Comparison of ENCODE assay signal across 26 cellular contexts in genomic region chr9:133487331-133487725, GRCh38. TPM values are rescaled to one million over a fixed set of nuclear protein-coding genes. Genes with fewer than 3 reads are reported as not detected.
"Had no signal": no experiment of that assay in that cellular context is flagged by ENCODE, and none has a peak within 500 bp of the region (broad histone marks: within the 10 kb centered on the region; RNA-seq: fewer than 3 reads in every experiment).

No MANE protein-coding gene starts in this region.

- H3K4me3 ChIP-seq: SK-N-MC had no signal

- H3K9me3 Mint-ChIP-seq: activated naive CD4-positive, alpha-beta T cell treated with anti-CD3 and anti-CD28 coated beads, Interleukin-2, amount 10 ng/mL, durations not matched to agents 7 days and 5 days; activated naive CD8-positive, alpha-beta T cell treated with anti-CD3 and anti-CD28 coated beads for 36 hours; activated T-cell treated with anti-CD3 and anti-CD28 coated beads, Interleukin-2, amount 50 U/mL, for 24 hours had no signal

- DNase-seq: activated CD4-positive, alpha-beta T cell treated with anti-CD3 and anti-CD28 coated beads for 4 hours; activated CD4-positive, alpha-beta T cell treated with anti-CD3 and anti-CD28 coated beads, Interleukin-2, amount 50 U/mL, for 4 hours; activated CD4-positive, CD25-positive, alpha-beta regulatory T cell; activated CD8-positive, alpha-beta memory T cell treated with anti-CD3 and anti-CD28 coated beads, Interleukin-2, amount 10 ng/mL, durations not matched to agents 7 days and 5 days; activated gamma-delta T cell treated with Interleukin-2 at 50 U/mL for 16 hours; activated naive CD4-positive, alpha-beta T cell treated with anti-CD3 and anti-CD28 coated beads, Interleukin-2, amount 10 ng/mL, durations not matched to agents 7 days and 5 days; activated naive CD8-positive, alpha-beta T cell treated with anti-CD3 and anti-CD28 coated beads for 36 hours; activated T-cell treated with anti-CD3 and anti-CD28 coated beads, Interleukin-2, amount 50 U/mL, for 24 hours; KG1; NCI-H1092; NCI-H1417; NCI-H1930; NCI-H2171; NCI-H226; NCI-H526 treated with DMSO at 0.1 percent for 48 hours; NCI-H82; T-helper 1 cell had no signal

- H3K27ac Mint-ChIP-seq: activated CD8-positive, alpha-beta memory T cell treated with anti-CD3 and anti-CD28 coated beads, Interleukin-2, amount 10 ng/mL, durations not matched to agents 7 days and 5 days; activated naive CD4-positive, alpha-beta T cell treated with anti-CD3 and anti-CD28 coated beads, Interleukin-2, amount 10 ng/mL, durations not matched to agents 7 days and 5 days; activated naive CD8-positive, alpha-beta T cell treated with anti-CD3 and anti-CD28 coated beads for 36 hours; activated T-cell treated with anti-CD3 and anti-CD28 coated beads, Interleukin-2, amount 50 U/mL, for 24 hours had no signal

- H3K36me3 Mint-ChIP-seq: activated CD8-positive, alpha-beta memory T cell treated with anti-CD3 and anti-CD28 coated beads, Interleukin-2, amount 10 ng/mL, durations not matched to agents 7 days and 5 days; activated naive CD4-positive, alpha-beta T cell treated with anti-CD3 and anti-CD28 coated beads, Interleukin-2, amount 10 ng/mL, durations not matched to agents 7 days and 5 days; activated naive CD8-positive, alpha-beta T cell treated with anti-CD3 and anti-CD28 coated beads for 36 hours had no signal

- ATAC-seq: activated CD8-positive, alpha-beta memory T cell treated with anti-CD3 and anti-CD28 coated beads, Interleukin-2, amount 10 ng/mL, durations not matched to agents 7 days and 5 days had no signal

- H3K27me3 Mint-ChIP-seq: activated naive CD8-positive, alpha-beta T cell treated with anti-CD3 and anti-CD28 coated beads for 36 hours had no signal

- H3K27ac ChIP-seq: SK-N-MC had no signal

- H3K4me3 Mint-ChIP-seq: activated CD8-positive, alpha-beta memory T cell treated with anti-CD3 and anti-CD28 coated beads, Interleukin-2, amount 10 ng/mL, durations not matched to agents 7 days and 5 days; activated naive CD4-positive, alpha-beta T cell treated with anti-CD3 and anti-CD28 coated beads, Interleukin-2, amount 10 ng/mL, durations not matched to agents 7 days and 5 days; activated naive CD8-positive, alpha-beta T cell treated with anti-CD3 and anti-CD28 coated beads for 36 hours; activated T-cell treated with anti-CD3 and anti-CD28 coated beads, Interleukin-2, amount 50 U/mL, for 24 hours had no signal

RNA-seq across cellular contexts. Expression of gene MYMK, which starts 37.4 kb away (rescaled TPM):
- total RNA-seq: activated CD8-positive, alpha-beta memory T cell treated with anti-CD3 and anti-CD28 coated beads, Interleukin-2, amount 10 ng/mL, durations not matched to agents 7 days and 5 days; activated naive CD8-positive, alpha-beta T cell treated with anti-CD3 and anti-CD28 coated beads for 36 hours; cardiac septum; M059J; NCI-H460; OCI-LY7; RPMI7951; T-helper 2 cell treated with Interferon-gamma antibody and Interleukin-4, amounts not matched to agents 100 ng/mL and 5 ng/mL, for 36 hours had no signal
- polyA plus RNA-seq: adipose tissue had no signal

RNA-seq across cellular contexts. Expression of gene ADAMTSL2, which starts 47.2 kb away (rescaled TPM):
- total RNA-seq: activated CD8-positive, alpha-beta memory T cell treated with anti-CD3 and anti-CD28 coated beads, Interleukin-2, amount 10 ng/mL, durations not matched to agents 7 days and 5 days; LHCN-M2; NCI-H460; T-helper 2 cell treated with Interferon-gamma antibody and Interleukin-4, amounts not matched to agents 100 ng/mL and 5 ng/mL, for 36 hours had no signal
